In the genomic region with DNA sequence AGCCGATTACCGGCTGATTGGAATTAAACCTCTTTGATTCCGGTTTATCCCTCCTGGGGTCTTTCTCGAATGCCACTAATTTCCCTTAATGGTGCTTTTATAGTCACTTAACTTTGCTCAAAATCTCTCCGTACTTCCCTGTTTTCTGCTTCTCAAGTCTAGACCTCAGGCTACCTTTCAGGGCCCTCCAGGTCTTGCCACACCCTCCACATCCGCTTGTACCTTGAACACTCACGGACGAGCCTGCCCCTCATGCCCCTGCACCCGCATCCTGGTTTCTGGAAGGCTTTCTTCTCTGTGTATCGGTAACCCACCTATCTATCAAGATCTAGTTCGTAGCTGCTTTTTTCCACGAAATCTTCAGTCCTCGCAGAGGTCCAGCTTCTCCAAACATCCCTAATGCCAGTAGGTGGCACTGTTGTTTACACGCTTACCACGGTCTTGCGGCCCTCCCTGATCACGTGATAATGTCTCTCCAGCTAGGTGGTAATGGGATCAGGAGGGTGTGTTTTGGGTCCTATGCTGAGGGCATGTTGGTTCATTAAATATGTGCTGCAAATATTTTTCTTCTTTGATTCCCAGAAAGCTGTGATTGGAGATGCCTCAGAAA, we compare ENCODE assay signal across 1 cellular context.
A peak's percentile ranks its signal among the peaks of the same experiment; 100 is the strongest.
TF ChIP-seq lines count a peak whose summit lies in the region.

No MANE protein-coding gene starts in this region.

TF ChIP-seq in SK-N-SH, 30 proteins besides CTCF, POLR2A, EP300 and RAD21 (continued from another document):
- TF ChIP-seq, protein P1, sequence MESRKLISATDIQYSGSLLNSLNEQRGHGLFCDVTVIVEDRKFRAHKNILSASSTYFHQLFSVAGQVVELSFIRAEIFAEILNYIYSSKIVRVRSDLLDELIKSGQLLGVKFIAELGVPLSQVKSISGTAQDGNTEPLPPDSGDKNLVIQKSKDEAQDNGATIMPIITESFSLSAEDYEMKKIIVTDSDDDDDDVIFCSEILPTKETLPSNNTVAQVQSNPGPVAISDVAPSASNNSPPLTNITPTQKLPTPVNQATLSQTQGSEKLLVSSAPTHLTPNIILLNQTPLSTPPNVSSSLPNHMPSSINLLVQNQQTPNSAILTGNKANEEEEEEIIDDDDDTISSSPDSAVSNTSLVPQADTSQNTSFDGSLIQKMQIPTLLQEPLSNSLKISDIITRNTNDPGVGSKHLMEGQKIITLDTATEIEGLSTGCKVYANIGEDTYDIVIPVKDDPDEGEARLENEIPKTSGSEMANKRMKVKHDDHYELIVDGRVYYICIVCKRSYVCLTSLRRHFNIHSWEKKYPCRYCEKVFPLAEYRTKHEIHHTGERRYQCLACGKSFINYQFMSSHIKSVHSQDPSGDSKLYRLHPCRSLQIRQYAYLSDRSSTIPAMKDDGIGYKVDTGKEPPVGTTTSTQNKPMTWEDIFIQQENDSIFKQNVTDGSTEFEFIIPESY (IDR thresholded peaks at IDR 0.05; ENCODE audit: borderline replicate concordance, low read depth): no peak
- TF ChIP-seq, protein P2, sequence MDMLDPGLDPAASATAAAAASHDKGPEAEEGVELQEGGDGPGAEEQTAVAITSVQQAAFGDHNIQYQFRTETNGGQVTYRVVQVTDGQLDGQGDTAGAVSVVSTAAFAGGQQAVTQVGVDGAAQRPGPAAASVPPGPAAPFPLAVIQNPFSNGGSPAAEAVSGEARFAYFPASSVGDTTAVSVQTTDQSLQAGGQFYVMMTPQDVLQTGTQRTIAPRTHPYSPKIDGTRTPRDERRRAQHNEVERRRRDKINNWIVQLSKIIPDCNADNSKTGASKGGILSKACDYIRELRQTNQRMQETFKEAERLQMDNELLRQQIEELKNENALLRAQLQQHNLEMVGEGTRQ (IDR thresholded peaks at IDR 0.05; ENCODE audit: borderline replicate concordance, low read depth, low read length): peak; percentile 36; the same call in 1 of the 2 replicates
- no peak for TF ChIP-seq FOXM1 (IDR thresholded peaks at IDR 0.05; ENCODE audit: low read depth)
- no peak for TF ChIP-seq TEAD4 (IDR thresholded peaks at IDR 0.05; ENCODE audit: borderline replicate concordance, insufficient read depth)
- TF ChIP-seq, protein P3, sequence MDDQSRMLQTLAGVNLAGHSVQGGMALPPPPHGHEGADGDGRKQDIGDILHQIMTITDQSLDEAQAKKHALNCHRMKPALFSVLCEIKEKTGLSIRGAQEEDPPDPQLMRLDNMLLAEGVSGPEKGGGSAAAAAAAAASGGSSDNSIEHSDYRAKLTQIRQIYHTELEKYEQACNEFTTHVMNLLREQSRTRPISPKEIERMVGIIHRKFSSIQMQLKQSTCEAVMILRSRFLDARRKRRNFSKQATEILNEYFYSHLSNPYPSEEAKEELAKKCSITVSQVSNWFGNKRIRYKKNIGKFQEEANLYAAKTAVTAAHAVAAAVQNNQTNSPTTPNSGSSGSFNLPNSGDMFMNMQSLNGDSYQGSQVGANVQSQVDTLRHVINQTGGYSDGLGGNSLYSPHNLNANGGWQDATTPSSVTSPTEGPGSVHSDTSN (IDR thresholded peaks at IDR 0.05): no peak
- no peak for TF ChIP-seq NFIC (IDR thresholded peaks at IDR 0.05; ENCODE audit: borderline replicate concordance)
- no peak for TF ChIP-seq GATA2 (CRISPR knock-in tag; IDR thresholded peaks at IDR 0.05)
- TF ChIP-seq FOSL2 (IDR thresholded peaks at IDR 0.05; ENCODE audit: borderline replicate concordance, low read depth): no peak
